In the genomic region with DNA sequence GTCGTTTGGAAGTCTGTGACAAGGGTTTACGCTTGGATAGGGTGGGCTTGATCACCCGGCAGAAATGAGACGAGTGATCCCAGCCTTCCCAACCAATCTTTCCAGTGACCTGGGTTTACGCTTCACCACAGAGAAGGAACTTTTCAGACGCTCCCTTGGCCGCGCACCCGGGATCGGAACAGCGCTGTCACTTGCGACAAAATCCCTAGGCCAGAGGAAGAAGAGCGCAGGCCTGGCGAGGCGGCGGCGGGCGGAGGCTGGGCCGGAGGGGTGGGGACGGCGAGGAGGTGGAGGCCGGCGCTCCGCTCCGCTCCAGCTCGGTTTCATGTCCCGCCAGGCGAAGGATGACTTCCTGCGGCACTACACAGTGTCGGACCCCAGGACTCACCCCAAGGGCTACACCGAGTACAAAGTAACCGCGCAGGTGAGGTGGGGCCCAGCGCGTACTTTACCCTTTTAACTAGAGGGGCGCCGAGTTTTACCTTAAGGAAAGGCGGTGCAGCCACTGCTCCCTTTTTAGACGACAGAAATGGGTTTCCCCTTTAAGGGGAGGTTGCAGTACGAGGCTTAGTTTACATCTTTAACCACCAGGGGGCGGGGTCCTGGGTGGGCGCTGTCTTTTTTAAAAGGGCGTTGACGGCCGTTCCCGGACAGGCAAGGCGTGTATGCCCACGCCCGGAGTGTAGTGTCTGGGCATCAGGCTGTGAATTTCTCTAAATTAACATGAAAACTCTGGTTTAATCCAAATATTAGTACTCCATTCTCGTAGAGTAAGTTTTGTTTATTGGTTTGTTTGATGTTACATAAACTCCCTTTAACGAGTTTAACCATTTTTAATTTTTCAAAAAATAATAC, we compare ENCODE assay signal across 1 cellular context.
TF ChIP-seq lines count a peak whose summit lies in the region.

A gene with protein sequence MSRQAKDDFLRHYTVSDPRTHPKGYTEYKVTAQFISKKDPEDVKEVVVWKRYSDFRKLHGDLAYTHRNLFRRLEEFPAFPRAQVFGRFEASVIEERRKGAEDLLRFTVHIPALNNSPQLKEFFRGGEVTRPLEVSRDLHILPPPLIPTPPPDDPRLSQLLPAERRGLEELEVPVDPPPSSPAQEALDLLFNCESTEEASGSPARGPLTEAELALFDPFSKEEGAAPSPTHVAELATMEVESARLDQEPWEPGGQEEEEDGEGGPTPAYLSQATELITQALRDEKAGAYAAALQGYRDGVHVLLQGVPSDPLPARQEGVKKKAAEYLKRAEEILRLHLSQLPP (plus strand): TSS at position 227 of the 855 bp plus-strand sequence. CDS start 99 bp downstream, at position 326.

TF ChIP-seq in HEK293, 187 proteins besides CTCF, POLR2A, EP300 and RAD21 (continued from another document):
- TF ChIP-seq ZNF133 (tag by site-specific recombination; IDR thresholded peaks at IDR 0.05) (no peak), ZNF341 (tag by site-specific recombination; IDR thresholded peaks at IDR 0.05; ENCODE audit: low read depth) (peak; percentile 86), GLIS1 (tag by site-specific recombination; IDR thresholded peaks at IDR 0.05) (peak; percentile 32; the same call in 1 of the 2 replicates), YY2 (tag by site-specific recombination; IDR thresholded peaks at IDR 0.05) (peak; percentile 18; the same call in 1 of the 2 replicates), ZBTB48 (tag by site-specific recombination; IDR thresholded peaks at IDR 0.05) (peak; percentile 100), ZNF169 (tag by site-specific recombination; IDR thresholded peaks at IDR 0.05) (no peak), ZNF266 (tag by site-specific recombination; IDR thresholded peaks at IDR 0.05; ENCODE audit: low read depth) (no peak), ZNF48 (tag by site-specific recombination; IDR thresholded peaks at IDR 0.05) (no peak), ZNF223 (tag by site-specific recombination; IDR thresholded peaks at IDR 0.05) (no peak), REPIN1 (tag by site-specific recombination; IDR thresholded peaks at IDR 0.05; ENCODE audit: low read depth) (no peak), KLF16 (tag by site-specific recombination; IDR thresholded peaks at IDR 0.05) (peak; percentile 95), KLF8 (tag by site-specific recombination; IDR thresholded peaks at IDR 0.05) (peak; percentile 98), FEZF1 (tag by site-specific recombination; IDR thresholded peaks at IDR 0.05) (no peak), ZNF658 (tag by site-specific recombination; IDR thresholded peaks at IDR 0.05) (no peak), ZNF521 (tag by site-specific recombination; IDR thresholded peaks at IDR 0.05) (no peak), ZFP3 (tag by site-specific recombination; IDR thresholded peaks at IDR 0.05; ENCODE audit: low read depth) (no peak), ZNF366 (tag by site-specific recombination; conservative IDR thresholded peaks at IDR 0.05) (no peak; the same call in 1 of the 2 replicates), ZNF830 (tag by site-specific recombination; IDR thresholded peaks at IDR 0.05; ENCODE audit: low read depth) (no peak), ZNF114 (tag by site-specific recombination; IDR thresholded peaks at IDR 0.05) (no peak), ZNF37A (tag by site-specific recombination; IDR thresholded peaks at IDR 0.05) (no peak), KLF9 (tag by site-specific recombination; IDR thresholded peaks at IDR 0.05; ENCODE audit: low read depth) (peak; percentile 87), ZSCAN16 (tag by site-specific recombination; IDR thresholded peaks at IDR 0.05) (peak; percentile 95), ZNF423 (tag by site-specific recombination; IDR thresholded peaks at IDR 0.05) (no peak)
- TF ChIP-seq, protein P1, sequence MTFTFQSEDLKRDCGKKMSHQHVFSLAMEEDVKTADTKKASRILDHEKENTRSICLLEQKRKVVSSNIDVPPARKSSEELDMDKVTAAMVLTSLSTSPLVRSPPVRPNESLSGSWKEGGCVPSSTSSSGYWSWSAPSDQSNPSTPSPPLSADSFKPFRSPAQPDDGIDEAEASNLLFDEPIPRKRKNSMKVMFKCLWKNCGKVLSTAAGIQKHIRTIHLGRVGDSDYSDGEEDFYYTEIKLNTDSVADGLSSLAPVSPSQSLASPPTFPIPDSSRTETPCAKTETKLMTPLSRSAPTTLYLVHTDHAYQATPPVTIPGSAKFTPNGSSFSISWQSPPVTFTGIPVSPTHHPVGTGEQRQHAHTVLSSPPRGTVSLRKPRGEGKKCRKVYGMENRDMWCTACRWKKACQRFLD (tag by site-specific recombination; IDR thresholded peaks at IDR 0.05): no peak
- TF ChIP-seq, protein P2, sequence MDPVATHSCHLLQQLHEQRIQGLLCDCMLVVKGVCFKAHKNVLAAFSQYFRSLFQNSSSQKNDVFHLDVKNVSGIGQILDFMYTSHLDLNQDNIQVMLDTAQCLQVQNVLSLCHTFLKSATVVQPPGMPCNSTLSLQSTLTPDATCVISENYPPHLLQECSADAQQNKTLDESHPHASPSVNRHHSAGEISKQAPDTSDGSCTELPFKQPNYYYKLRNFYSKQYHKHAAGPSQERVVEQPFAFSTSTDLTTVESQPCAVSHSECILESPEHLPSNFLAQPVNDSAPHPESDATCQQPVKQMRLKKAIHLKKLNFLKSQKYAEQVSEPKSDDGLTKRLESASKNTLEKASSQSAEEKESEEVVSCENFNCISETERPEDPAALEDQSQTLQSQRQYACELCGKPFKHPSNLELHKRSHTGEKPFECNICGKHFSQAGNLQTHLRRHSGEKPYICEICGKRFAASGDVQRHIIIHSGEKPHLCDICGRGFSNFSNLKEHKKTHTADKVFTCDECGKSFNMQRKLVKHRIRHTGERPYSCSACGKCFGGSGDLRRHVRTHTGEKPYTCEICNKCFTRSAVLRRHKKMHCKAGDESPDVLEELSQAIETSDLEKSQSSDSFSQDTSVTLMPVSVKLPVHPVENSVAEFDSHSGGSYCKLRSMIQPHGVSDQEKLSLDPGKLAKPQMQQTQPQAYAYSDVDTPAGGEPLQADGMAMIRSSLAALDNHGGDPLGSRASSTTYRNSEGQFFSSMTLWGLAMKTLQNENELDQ (tag by site-specific recombination; IDR thresholded peaks at IDR 0.05; ENCODE audit: low read depth): no peak
TF ChIP-seq in HEK293: peak in this region for 55.
